In the genomic region with DNA sequence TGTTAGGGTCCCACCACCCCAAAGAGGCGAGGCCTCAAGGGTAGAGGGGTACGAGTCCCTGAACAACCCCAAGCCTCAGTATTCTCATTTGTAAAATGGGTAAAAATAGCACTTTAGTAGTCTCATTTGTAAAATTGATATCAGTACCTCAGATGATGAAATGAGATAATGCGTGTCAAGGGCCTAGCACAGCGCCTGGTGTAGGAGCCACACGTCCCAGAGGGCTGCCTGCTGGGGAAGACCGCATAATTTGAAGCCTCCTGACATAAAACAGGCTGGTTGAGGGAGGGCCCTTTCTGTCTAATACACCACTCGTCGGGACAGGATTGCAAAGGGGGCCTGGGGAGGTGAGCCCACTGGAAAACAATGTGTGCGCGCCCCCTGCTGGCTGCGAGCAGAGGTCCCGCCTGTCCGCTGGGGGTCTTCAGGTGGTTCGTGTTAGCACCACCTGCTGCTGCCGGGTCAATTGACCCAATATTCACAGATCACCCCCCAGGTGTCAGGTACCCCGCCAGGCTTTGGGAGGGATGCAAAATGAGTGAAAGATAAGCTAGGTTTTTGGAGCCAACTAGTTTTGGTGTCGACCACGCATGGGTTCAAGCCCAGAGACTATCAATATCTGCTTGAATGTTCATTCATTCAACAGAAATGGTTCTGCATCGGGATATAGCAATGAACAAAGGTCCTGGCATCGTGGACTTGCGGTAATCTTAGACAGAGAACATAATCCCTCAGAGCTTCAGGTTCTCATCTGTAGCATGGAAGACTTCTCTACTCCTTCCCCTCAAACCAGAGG, we compare ENCODE assay signal across 8 cellular contexts. TPM values are rescaled to one million over a fixed set of nuclear protein-coding genes. Genes with fewer than 3 reads are reported as not detected.
DNase-seq lines count a peak whose midpoint lies in the region; ATAC-seq, FAIRE-seq and TF ChIP-seq lines count a peak whose summit lies in the region.

No MANE protein-coding gene starts in this region.

- dilution Hi-C loops in endothelial cell of umbilical vein (cut with MboI; ENCODE audit: extremely low pct_ligation_motif_present, low sequenced_read_pairs): no loop called here

- peaks cover 3 to 8% (median 8%) of the 10 kb centered on the region in 3 donors for H3K4me1 Mint-ChIP-seq in naive B cell

- H3K27ac ChIP-seq in endothelial cell of umbilical vein (ENCODE audit: insufficient read depth, low read depth, low read length): peak overlapping the region; percentile 6

- H3K27me3 Mint-ChIP-seq in naive B cell: no peaks in the 10 kb centered on the region

- H3K27ac Mint-ChIP-seq in naive B cell: peak overlapping the region in 4 of 6 donors; percentile 64 to 95 (median 72)

- H3K79me2 ChIP-seq in endothelial cell of umbilical vein (ENCODE audit: control insufficient read depth, insufficient read depth, low read length): no peaks in the 10 kb centered on the region

- TF ChIP-seq POLR2A in endothelial cell of umbilical vein (IDR thresholded peaks at IDR 0.05; ENCODE audit: low read depth, low read length): no peak

- H3K9ac ChIP-seq in endothelial cell of umbilical vein (replicated peaks; ENCODE audit: extremely low read depth, insufficient read depth, low read length): no peak overlapping the region

- H3K4me1 ChIP-seq in endothelial cell of umbilical vein (ENCODE audit: control insufficient read depth, extremely low read depth, insufficient read depth, low read length): peaks cover 11% of the 10 kb centered on the region

- no peak overlapping the region for H3K4me2 ChIP-seq in endothelial cell of umbilical vein (ENCODE audit: insufficient read depth, low read length)

- peak overlapping the region in 1 of 8 donors; percentile 6 for H3K4me3 Mint-ChIP-seq in naive B cell

- no peak overlapping the region for H3K4me3 ChIP-seq in endothelial cell of umbilical vein (replicated peaks in 1 of 3; ENCODE audit: insufficient read depth in 1 of 3, low read depth in 1 of 3, low read length in 3 of 3)

- no TSS peak for BruUV-seq in endothelial cell of umbilical vein (replicated peaks; lab: Mats Ljungman, UMichigan)

- FAIRE-seq in endothelial cell of umbilical vein (lab: Jason Lieb, UNC): peak; percentile 76

- H3K36me3 Mint-ChIP-seq in naive B cell: no peaks in the 10 kb centered on the region

- no peaks in the 10 kb centered on the region for H3K9me1 ChIP-seq in endothelial cell of umbilical vein (replicated peaks; ENCODE audit: control insufficient read depth, extremely low read depth, insufficient read depth, low read length)

- peak; percentile 54 for DNase-seq in AG08396 (ENCODE audit: low spot score)
- peak; percentile 94 to 95 for DNase-seq in NCI-H524 (lab: John Stamatoyannopoulos, UW)
- DNase-seq in activated CD8-positive, alpha-beta memory T cell treated with anti-CD3 and anti-CD28 coated beads for 48 hours (ENCODE audit: low read depth in 2 of 3, low spot score in 2 of 3): peak; percentile 57 to 84 (median 68)
- peak; percentile 81 for DNase-seq in endothelial cell of umbilical vein (ENCODE audit: low read depth, low spot score)
- peak; percentile 85 for DNase-seq in naive B cell
- DNase-seq in stimulated activated naive CD4-positive, alpha-beta T cell (lab: John Stamatoyannopoulos, UW): peak; percentile 44 to 81 (median 76)
- DNase-seq in NCI-H1048 (lab: John Stamatoyannopoulos, UW): no peak

- no peaks in the 10 kb centered on the region for H3K27me3 ChIP-seq in endothelial cell of umbilical vein (ENCODE audit: control insufficient read depth in 2 of 2, insufficient read depth in 2 of 2, low read length in 2 of 2)

- no peak overlapping the region for H2AFZ ChIP-seq in endothelial cell of umbilical vein (ENCODE audit: low read depth, low read length)

- intact Hi-C loops in endothelial cell of umbilical vein (cut with micrococcal nuclease): loop anchor here (1.0 to 10.0 kb wide), 5 partner anchors 30 to 338 kb away; no protein-coding TSS in a partner anchor

- peak; percentile 95 to 96 for TF ChIP-seq CTCF in endothelial cell of umbilical vein (IDR thresholded peaks at IDR 0.05; ENCODE audit: extremely low read depth in 1 of 2, insufficient read depth in 1 of 2, low read depth in 1 of 2, low read length in 2 of 2)

- no peaks in the 10 kb centered on the region for H3K9me3 Mint-ChIP-seq in naive B cell

- CTCF ChIA-PET in endothelial cell of umbilical vein (lab: Charles Lee): interaction anchor here (0.6 to 4.8 kb wide), 22 partner anchors 9 to 177 kb away, joined by 3 to 67 read pairs (median 4); partner anchors contain the start of gene IRF2BPL

- H4K20me1 ChIP-seq in endothelial cell of umbilical vein (replicated peaks; ENCODE audit: control insufficient read depth, extremely low read depth, insufficient read depth, low read length): no peaks in the 10 kb centered on the region

- peak; percentile 58 for ATAC-seq in GM21381 (IDR thresholded peaks at IDR 0.05; ENCODE audit: unreplicated experiment)
- peak; percentile 98 for ATAC-seq in naive B cell (ENCODE audit: low read depth in 2 of 2)

- no peaks in the 10 kb centered on the region for H3K36me3 ChIP-seq in endothelial cell of umbilical vein (ENCODE audit: control insufficient read depth in 2 of 2, extremely low read depth in 1 of 2, insufficient read depth in 2 of 2, low read length in 2 of 2)

- no peaks in the 10 kb centered on the region for H3K9me3 ChIP-seq in endothelial cell of umbilical vein (replicated peaks; ENCODE audit: control insufficient read depth, insufficient read depth, low read length)

- POLR2A ChIA-PET in endothelial cell of umbilical vein (lab: Charles Lee): no interaction called here

TF ChIP-seq in endothelial cell of umbilical vein, 7 proteins besides CTCF, POLR2A, EP300 and RAD21:
- TF ChIP-seq GATA2 (IDR thresholded peaks at IDR 0.05; ENCODE audit: insufficient read depth, insufficient read length, low read depth, low read length): peak; percentile 28
- TF ChIP-seq, protein P1, sequence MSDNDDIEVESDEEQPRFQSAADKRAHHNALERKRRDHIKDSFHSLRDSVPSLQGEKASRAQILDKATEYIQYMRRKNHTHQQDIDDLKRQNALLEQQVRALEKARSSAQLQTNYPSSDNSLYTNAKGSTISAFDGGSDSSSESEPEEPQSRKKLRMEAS (IDR thresholded peaks at IDR 0.05; ENCODE audit: insufficient read depth, insufficient read length): no peak
- no peak for TF ChIP-seq MYC (IDR thresholded peaks at IDR 0.05; ENCODE audit: low read depth, low read length)
- no peak for TF ChIP-seq EZH2 (IDR thresholded peaks at IDR 0.05; ENCODE audit: borderline replicate concordance, low read depth, low read length, severe bottlenecking)

RNA-seq across cellular contexts. Expression of gene IRF2BPL, which starts 24.7 kb away (rescaled TPM):
- 23.1 and 23.3 TPM in 2 replicates for total RNA-seq in endothelial cell of umbilical vein
- 9.3 and 11.8 TPM in 2 replicates for polyA plus RNA-seq in endothelial cell of umbilical vein
- polyA plus RNA-seq in endothelial cell of umbilical vein (2011; cell fraction: cytosol; rRNA removed): 5.0 and 8.9 TPM in 2 replicates
- polyA plus RNA-seq in endothelial cell of umbilical vein (2011; cell fraction: nucleus; rRNA removed): 8.3 and 11.8 TPM in 2 replicates
- 9.8 and 13.7 TPM in 2 replicates for polyA plus RNA-seq in endothelial cell of umbilical vein (2012)
- 6.5 and 8.8 TPM in 2 replicates for polyA minus RNA-seq in endothelial cell of umbilical vein
- 14.1 TPM for polyA minus RNA-seq in endothelial cell of umbilical vein (2011; cell fraction: cytosol; rRNA and poly(A)+ RNA removed)
- 4.9 and 14.9 TPM in 2 replicates for polyA minus RNA-seq in endothelial cell of umbilical vein (2011; cell fraction: nucleus; rRNA and poly(A)+ RNA removed)
- polyA plus RNA-seq in naive B cell (ENCODE audit: low read depth in 6 of 6): 1 to 10 TPM; 1.7 to 4.6 (median 3.2) TPM

RNA-seq across cellular contexts. Expression of gene CIPC, which starts 44.8 kb away (rescaled TPM):
- total RNA-seq in endothelial cell of umbilical vein: 17.4 and 17.7 TPM in 2 replicates
- polyA plus RNA-seq in endothelial cell of umbilical vein (7.6 and 8.8 TPM in 2 replicates), naive B cell (ENCODE audit: low read depth in 6 of 6) (10 to 100 TPM in 4 of 6 donors, 1 to 10 TPM in 2; 7.8 to 16.3 (median 12.7) TPM)
- 9.0 and 9.6 TPM in 2 replicates for polyA plus RNA-seq in endothelial cell of umbilical vein (2011; cell fraction: cytosol; rRNA removed)
- 7.7 and 8.8 TPM in 2 replicates for polyA plus RNA-seq in endothelial cell of umbilical vein (2011; cell fraction: nucleus; rRNA removed)
- polyA plus RNA-seq in endothelial cell of umbilical vein (2012): 8.7 and 10.6 TPM in 2 replicates
- polyA minus RNA-seq in endothelial cell of umbilical vein: 16.4 and 17.6 TPM in 2 replicates
- polyA minus RNA-seq in endothelial cell of umbilical vein (2011; cell fraction: cytosol; rRNA and poly(A)+ RNA removed): 8.1 TPM
- 6.1 and 9.5 TPM in 2 replicates for polyA minus RNA-seq in endothelial cell of umbilical vein (2011; cell fraction: nucleus; rRNA and poly(A)+ RNA removed)
